ENCODE assay signal across 8 cellular contexts in the genomic region with DNA sequence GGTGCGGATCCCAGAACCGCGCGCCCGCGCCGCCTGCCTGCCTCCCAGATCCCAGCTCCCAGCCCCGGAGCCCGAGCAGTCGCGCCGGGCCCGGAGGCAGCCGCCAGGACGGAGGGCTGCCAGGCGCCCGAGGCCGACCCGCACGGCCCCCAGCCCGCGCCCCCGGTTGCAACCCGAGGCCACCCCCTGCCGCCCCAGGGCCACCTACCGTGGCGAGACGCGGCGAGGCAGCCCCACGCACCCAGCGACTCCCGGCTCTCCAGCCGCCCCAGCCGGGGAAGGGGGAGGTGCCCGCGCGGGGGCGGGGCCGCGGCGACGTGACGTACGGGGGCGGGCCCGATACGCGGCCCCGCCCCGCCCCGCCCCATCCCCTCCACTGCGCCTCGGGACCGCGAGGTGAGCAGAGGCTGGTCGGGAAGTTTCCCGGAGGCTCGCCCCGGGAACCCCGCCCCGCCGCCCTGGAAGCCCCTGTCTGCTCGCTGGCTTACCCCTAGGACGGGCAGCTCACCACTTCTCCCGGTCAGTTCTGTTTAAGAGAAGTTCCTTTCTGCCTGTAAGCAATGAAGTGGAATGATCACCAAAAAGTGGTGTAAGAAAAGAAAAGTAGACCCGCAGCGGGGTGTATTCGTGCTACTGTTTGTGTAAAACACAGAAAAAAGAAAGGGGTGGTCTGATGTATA. TPM values are rescaled to one million over a fixed set of nuclear protein-coding genes. Genes with fewer than 3 reads are reported as not detected.
DNase-seq lines count a peak whose midpoint lies in the region; ATAC-seq and TF ChIP-seq lines count a peak whose summit lies in the region.

A gene (minus strand): TSS at position 288 of the 680 bp plus-strand sequence. CDS start 48,502 bp downstream, outside the sequence.

- H3K36me3 Mint-ChIP-seq in activated T-helper 2 cell treated with anti-CD3 and anti-CD28 coated beads, Interferon-gamma antibody, Interleukin-2, Interleukin-4, amounts not matched to agents 10 μg/mL and 5 μg/mL and 100 μg/mL, durations not matched to agents 14 hours and 24 hours and 36 hours (ENCODE audit: low read depth) = peaks cover 9% of the 10 kb centered on the region
- no peaks in the 10 kb centered on the region for H3K36me3 Mint-ChIP-seq in natural killer cell treated with Interleukin-12 subunit alpha and Interleukin-12 subunit beta and Interleukin-15 and Interleukin-18, amount 100 ng/mL, for 72 hours

- peaks cover 6 to 38% (median 28%) of the 10 kb centered on the region in 11 experiments; a peak in 17 of 22 replicates for H4K20me1 ChIP-seq in BLaER1 treated with 17β-estradiol and CSF1 and Interleukin-3, amounts not matched to agents 10 nM and 100 nM

- peak within 1 kb of the TSS; percentile 88 to 97 (median 92) for H3K9ac ChIP-seq in BLaER1 treated with 17β-estradiol and CSF1 and Interleukin-3, amounts not matched to agents 10 nM and 100 nM

- peak within 1 kb of the TSS; percentile 81 to 91 (median 86) for H3K27ac ChIP-seq in BLaER1 treated with 17β-estradiol and CSF1 and Interleukin-3, amounts not matched to agents 10 nM and 100 nM
- H3K27ac ChIP-seq in Panc1 (ENCODE audit: low read length) = peak within 1 kb of the TSS; percentile 59; the same call in 1 of the 2 replicates

- H3K4me3 Mint-ChIP-seq in activated T-helper 2 cell treated with anti-CD3 and anti-CD28 coated beads, Interferon-gamma antibody, Interleukin-2, Interleukin-4, amounts not matched to agents 10 μg/mL and 5 μg/mL and 100 μg/mL, durations not matched to agents 14 hours and 24 hours and 36 hours (ENCODE audit: low read depth) = peak within 1 kb of the TSS; percentile 87
- H3K4me3 Mint-ChIP-seq in natural killer cell treated with Interleukin-12 subunit alpha and Interleukin-12 subunit beta and Interleukin-15 and Interleukin-18, amount 100 ng/mL, for 72 hours = peak within 1 kb of the TSS; percentile 96

- in situ Hi-C loops in Panc1 (cut with HindIII; ENCODE audit: low pct_unique_long_range_greater_than_20kb, low sequenced_read_pairs) = no loop called here

- H3K27me3 Mint-ChIP-seq in activated T-helper 2 cell treated with anti-CD3 and anti-CD28 coated beads, Interferon-gamma antibody, Interleukin-2, Interleukin-4, amounts not matched to agents 10 μg/mL and 5 μg/mL and 100 μg/mL, durations not matched to agents 14 hours and 24 hours and 36 hours (ENCODE audit: low read depth) = no peaks in the 10 kb centered on the region
- H3K27me3 Mint-ChIP-seq in natural killer cell treated with Interleukin-12 subunit alpha and Interleukin-12 subunit beta and Interleukin-15 and Interleukin-18, amount 100 ng/mL, for 72 hours = no peaks in the 10 kb centered on the region

- peaks cover 0 to 6% (median 4%) of the 10 kb centered on the region in 11 experiments; a peak in 6 of 22 replicates for H3K9me3 ChIP-seq in BLaER1 treated with 17β-estradiol and CSF1 and Interleukin-3, amounts not matched to agents 10 nM and 100 nM (replicated peaks in 1 of 11)
- H3K9me3 ChIP-seq in Panc1 (ENCODE audit: control insufficient read depth, insufficient read depth, low read depth, low read length) = no peaks in the 10 kb centered on the region

- BruUV-seq in Panc1 (replicated peaks; lab: Mats Ljungman, UMichigan) = no TSS peak

- peaks cover 0 to 12% (median 0%) of the 10 kb centered on the region in 11 experiments; a peak in 5 of 22 replicates for H3K36me3 ChIP-seq in BLaER1 treated with 17β-estradiol and CSF1 and Interleukin-3, amounts not matched to agents 10 nM and 100 nM
- H3K36me3 ChIP-seq in Panc1 (ENCODE audit: control insufficient read depth, insufficient read depth, low read length) = no peaks in the 10 kb centered on the region; the same call in 1 of the 2 replicates

- CTCF ChIA-PET in Panc1 (lab: Charles Lee) = no interaction called here

- ATAC-seq in GM19351 (IDR thresholded peaks at IDR 0.05; ENCODE audit: unreplicated experiment) = peak; percentile 73
- ATAC-seq in HG03571 (IDR thresholded peaks at IDR 0.05; ENCODE audit: unreplicated experiment) = peak; percentile 73
- peak; percentile 97 for ATAC-seq in Panc1
- peak; percentile 90 to 93 for ATAC-seq in natural killer cell treated with Interleukin-12 subunit alpha and Interleukin-12 subunit beta and Interleukin-15 and Interleukin-18, amount 100 ng/mL, for 72 hours

- peak within 1 kb of the TSS; percentile 80 for H3K27ac Mint-ChIP-seq in activated T-helper 2 cell treated with anti-CD3 and anti-CD28 coated beads, Interferon-gamma antibody, Interleukin-2, Interleukin-4, amounts not matched to agents 10 μg/mL and 5 μg/mL and 100 μg/mL, durations not matched to agents 14 hours and 24 hours and 36 hours
- H3K27ac Mint-ChIP-seq in natural killer cell treated with Interleukin-12 subunit alpha and Interleukin-12 subunit beta and Interleukin-15 and Interleukin-18, amount 100 ng/mL, for 72 hours = peak within 1 kb of the TSS; percentile 88 to 94

- H3K9me3 Mint-ChIP-seq in activated T-helper 2 cell treated with anti-CD3 and anti-CD28 coated beads, Interferon-gamma antibody, Interleukin-2, Interleukin-4, amounts not matched to agents 10 μg/mL and 5 μg/mL and 100 μg/mL, durations not matched to agents 14 hours and 24 hours and 36 hours = no peaks in the 10 kb centered on the region
- H3K9me3 Mint-ChIP-seq in natural killer cell treated with Interleukin-12 subunit alpha and Interleukin-12 subunit beta and Interleukin-15 and Interleukin-18, amount 100 ng/mL, for 72 hours = no peaks in the 10 kb centered on the region

- H3K4me2 ChIP-seq in BLaER1 treated with 17β-estradiol and CSF1 and Interleukin-3, amounts not matched to agents 10 nM and 100 nM = peak within 1 kb of the TSS; percentile 78 to 99 (median 92)

- intact Hi-C loops in Panc1 (cut with micrococcal nuclease; ENCODE audit: unreplicated experiment) = no loop called here
- intact Hi-C loops in activated T-helper 2 cell treated with anti-CD3 and anti-CD28 coated beads, Interferon-gamma antibody, Interleukin-2, Interleukin-4, amounts not matched to agents 10 μg/mL and 5 μg/mL and 100 μg/mL, durations not matched to agents 14 hours and 24 hours and 36 hours (cut with micrococcal nuclease) = loop anchor here (5.0 kb wide), 2 partner anchors 78 to 82 kb away; a partner anchor contains a TSS

- POLR2A ChIA-PET in Panc1 (lab: Charles Lee) = no interaction called here

- H3K4me1 ChIP-seq in BLaER1 treated with 17β-estradiol and CSF1 and Interleukin-3, amounts not matched to agents 10 nM and 100 nM = peaks cover 56 to 64% (median 60%) of the 10 kb centered on the region in 10 experiments
- H3K4me1 ChIP-seq in Panc1 (ENCODE audit: control insufficient read depth, insufficient read depth, low read length) = no peaks in the 10 kb centered on the region; the same call in 1 of the 2 replicates

- peak within 1 kb of the TSS; percentile 91 to 99 (median 97) for H3K4me3 ChIP-seq in BLaER1 treated with 17β-estradiol and CSF1 and Interleukin-3, amounts not matched to agents 10 nM and 100 nM
- H3K4me3 ChIP-seq in Panc1 (ENCODE audit: low read depth in 2 of 2, low read length in 2 of 2) = peak within 1 kb of the TSS; percentile 70

- H3K4me1 Mint-ChIP-seq in activated T-helper 2 cell treated with anti-CD3 and anti-CD28 coated beads, Interferon-gamma antibody, Interleukin-2, Interleukin-4, amounts not matched to agents 10 μg/mL and 5 μg/mL and 100 μg/mL, durations not matched to agents 14 hours and 24 hours and 36 hours (ENCODE audit: low read depth) = peaks cover 50% of the 10 kb centered on the region
- H3K4me1 Mint-ChIP-seq in natural killer cell treated with Interleukin-12 subunit alpha and Interleukin-12 subunit beta and Interleukin-15 and Interleukin-18, amount 100 ng/mL, for 72 hours (ENCODE audit: low read depth in 2 of 2) = peaks cover 67 to 75% of the 10 kb centered on the region in 2 donors

- TF ChIP-seq CTCF in Panc1 (IDR thresholded peaks at IDR 0.05) = no peak

- H3K27me3 ChIP-seq in BLaER1 treated with 17β-estradiol and CSF1 and Interleukin-3, amounts not matched to agents 10 nM and 100 nM = no peaks in the 10 kb centered on the region
- H3K27me3 ChIP-seq in Panc1 (ENCODE audit: control insufficient read depth, insufficient read depth, low read length) = no peaks in the 10 kb centered on the region

- DNase-seq in Panc1 (ENCODE audit: low read depth, low spot score) = no peak
- DNase-seq in activated T-helper 2 cell treated with anti-CD3 and anti-CD28 coated beads, Interferon-gamma antibody, Interleukin-2, Interleukin-4, amounts not matched to agents 10 μg/mL and 5 μg/mL and 100 μg/mL, durations not matched to agents 14 hours and 24 hours and 36 hours (ENCODE audit: low spot score) = peak; percentile 70
- peak; percentile 56 for DNase-seq in fibroblast of peridontal ligament (ENCODE audit: extremely low read depth)
- peak; percentile 88 for DNase-seq in natural killer cell treated with Interleukin-12 subunit alpha and Interleukin-12 subunit beta and Interleukin-15 and Interleukin-18, amount 100 ng/mL, for 72 hours (ENCODE audit: low spot score)
- DNase-seq in stimulated activated naive CD4-positive, alpha-beta T cell treated with Interleukin-2 at 50 U/mL for 16 hours (lab: John Stamatoyannopoulos, UW) = peak; percentile 65

RNA-seq across cellular contexts. Expression of the gene that starts here (rescaled TPM):
- 7.1 TPM for total RNA-seq in Panc1 (2021; ENCODE audit: unreplicated experiment)
- polyA plus RNA-seq in Panc1 (2012; ENCODE audit: insufficient read length) = 12.8 TPM
- total RNA-seq in activated T-helper 2 cell treated with anti-CD3 and anti-CD28 coated beads, Interferon-gamma antibody, Interleukin-2, Interleukin-4, amounts not matched to agents 10 μg/mL and 5 μg/mL and 100 μg/mL, durations not matched to agents 14 hours and 24 hours and 36 hours = 13.7 and 14.2 TPM in 2 replicates
- 10 to 100 TPM; 43.1 to 43.6 TPM for total RNA-seq in natural killer cell treated with Interleukin-12 subunit alpha and Interleukin-12 subunit beta and Interleukin-15 and Interleukin-18, amount 100 ng/mL, for 72 hours
